1 cellular context compared by ENCODE assay signal in the genomic region with DNA sequence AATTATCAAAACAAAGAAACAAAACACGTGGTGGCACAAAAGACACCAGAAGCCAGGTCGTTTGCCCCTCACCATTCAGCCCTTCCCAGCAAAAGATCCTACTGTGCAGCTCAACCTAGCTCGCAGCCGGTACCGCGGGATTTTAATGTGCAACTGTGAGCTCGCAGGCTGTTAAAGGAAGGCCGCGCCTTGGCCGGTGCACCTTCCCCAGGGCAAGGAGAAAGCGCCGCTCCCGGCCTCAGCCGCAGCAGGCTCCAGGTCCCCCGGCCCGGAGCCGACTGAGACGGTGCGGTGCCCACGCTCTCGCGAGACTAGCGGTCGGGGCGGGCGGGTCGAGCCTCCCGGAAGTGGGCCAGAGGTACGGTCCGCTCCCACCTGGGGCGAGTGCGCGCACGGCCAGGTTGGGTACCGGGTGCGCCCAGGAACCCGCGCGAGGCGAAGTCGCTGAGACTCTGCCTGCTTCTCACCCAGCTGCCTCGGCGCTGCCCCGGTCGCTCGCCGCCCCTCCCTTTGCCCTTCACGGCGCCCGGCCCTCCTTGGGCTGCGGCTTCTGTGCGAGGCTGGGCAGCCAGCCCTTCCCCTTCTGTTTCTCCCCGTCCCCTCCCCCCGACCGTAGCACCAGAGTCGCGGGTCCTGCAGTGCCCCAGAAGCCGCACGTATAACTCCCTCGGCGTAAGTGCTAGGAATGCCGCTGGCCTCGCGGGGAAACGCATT.
TF ChIP-seq lines count a peak whose summit lies in the region.

TSS of gene AGL (plus strand) at position 618 of the 714 bp plus-strand sequence. CDS start 682 bp downstream, outside the sequence.

TF ChIP-seq in HepG2, 621 proteins besides CTCF, POLR2A, EP300 and RAD21 (continued from another document and continues in another):
- TF ChIP-seq RNF219 (CRISPR knock-in tag; IDR thresholded peaks at IDR 0.05) (peak; percentile 85; the same call in 1 of the 2 replicates), NFYB (CRISPR knock-in tag; IDR thresholded peaks at IDR 0.05) (peak; percentile 37; the same call in 1 of the 2 replicates), KAT8 (CRISPR knock-in tag; IDR thresholded peaks at IDR 0.05) (peak; percentile 93), ZNF598 (CRISPR knock-in tag; IDR thresholded peaks at IDR 0.05; ENCODE audit: borderline replicate concordance) (peak; percentile 13; the same call in 1 of the 2 replicates), ZSCAN22 (CRISPR knock-in tag; IDR thresholded peaks at IDR 0.05) (0 out of 2 replicates have a peak, but pooled peaks have one; percentile 48), POLR2AphosphoS2 (IDR thresholded peaks at IDR 0.05; ENCODE audit: low read depth, low read length) (no peak), TAF1 (CRISPR knock-in tag; IDR thresholded peaks at IDR 0.05) (peak; percentile 93), GTF2F1 (IDR thresholded peaks at IDR 0.05; ENCODE audit: low read length) (no peak), MZF1 (CRISPR knock-in tag; IDR thresholded peaks at IDR 0.05; ENCODE audit: borderline replicate concordance) (no peak), ZNF256 (CRISPR knock-in tag; conservative IDR thresholded peaks at IDR 0.05) (0 out of 2 replicates have a peak, but pooled peaks have one; percentile 45), MXD3 (CRISPR knock-in tag; IDR thresholded peaks at IDR 0.05) (peak; percentile 86; the same call in 1 of the 2 replicates), ELF4 (CRISPR knock-in tag; IDR thresholded peaks at IDR 0.05; ENCODE audit: borderline replicate concordance) (peak; percentile 84; the same call in 1 of the 2 replicates), ZNF589 (CRISPR knock-in tag; conservative IDR thresholded peaks at IDR 0.05) (no peak), TOE1 (CRISPR knock-in tag; IDR thresholded peaks at IDR 0.05) (peak; percentile 68; the same call in 1 of the 2 replicates), FOXK1 (CRISPR knock-in tag; IDR thresholded peaks at IDR 0.05; ENCODE audit: borderline replicate concordance, low read depth) (peak; percentile 52; the same call in 1 of the 2 replicates), ZBTB1 (CRISPR knock-in tag; IDR thresholded peaks at IDR 0.05; ENCODE audit: borderline replicate concordance) (no peak), MLLT10 (CRISPR knock-in tag; IDR thresholded peaks at IDR 0.05) (no peak), LBX2 (CRISPR knock-in tag; IDR thresholded peaks at IDR 0.05; ENCODE audit: borderline replicate concordance) (no peak), ZMAT5 (CRISPR knock-in tag; IDR thresholded peaks at IDR 0.05; ENCODE audit: borderline replicate concordance, low read depth) (no peak; the same call in 1 of the 2 replicates), HCFC1 (IDR thresholded peaks at IDR 0.05; ENCODE audit: low read depth, low read length) (peak; percentile 17; the same call in 1 of the 2 replicates), KLF12 (CRISPR knock-in tag; IDR thresholded peaks at IDR 0.05; ENCODE audit: borderline replicate concordance) (peak; percentile 55; the same call in 1 of the 2 replicates), ZNF282 (IDR thresholded peaks at IDR 0.05; ENCODE audit: partially characterized antibody) (no peak), ZBTB21 (CRISPR knock-in tag; IDR thresholded peaks at IDR 0.05) (no peak), SAP130 (CRISPR knock-in tag; IDR thresholded peaks at IDR 0.05; ENCODE audit: low read depth) (peak; percentile 80), NFKB2 (CRISPR knock-in tag; IDR thresholded peaks at IDR 0.05; ENCODE audit: borderline replicate concordance) (peak; percentile 85; the same call in 1 of the 2 replicates), ZNF331 (CRISPR knock-in tag; IDR thresholded peaks at IDR 0.05) (peak; percentile 78), TFDP1 (CRISPR knock-in tag; IDR thresholded peaks at IDR 0.05; ENCODE audit: borderline replicate concordance) (peak; percentile 85), PRDM4 (CRISPR knock-in tag; IDR thresholded peaks at IDR 0.05; ENCODE audit: borderline replicate concordance) (no peak; the same call in 1 of the 2 replicates), ELF3 (CRISPR knock-in tag; IDR thresholded peaks at IDR 0.05) (peak; percentile 98), ZNF569 (CRISPR knock-in tag; IDR thresholded peaks at IDR 0.05; ENCODE audit: borderline replicate concordance) (0 out of 2 replicates have a peak, but pooled peaks have one; percentile 70), ARHGAP35 (CRISPR knock-in tag; IDR thresholded peaks at IDR 0.05; ENCODE audit: borderline replicate concordance) (peak; percentile 78; the same call in 1 of the 2 replicates), ZNF333 (CRISPR knock-in tag; IDR thresholded peaks at IDR 0.05; ENCODE audit: borderline replicate concordance) (no peak), ZNF572 (CRISPR knock-in tag; IDR thresholded peaks at IDR 0.05) (0 out of 2 replicates have a peak, but pooled peaks have one; percentile 21), MLX (CRISPR knock-in tag; IDR thresholded peaks at IDR 0.05) (no peak), SSRP1 (CRISPR knock-in tag; IDR thresholded peaks at IDR 0.05) (no peak), ZNF280D (CRISPR knock-in tag; IDR thresholded peaks at IDR 0.05) (no peak), ZNF143 (CRISPR knock-in tag; IDR thresholded peaks at IDR 0.05) (no peak; the same call in none of the 2 replicates), JARID2 (CRISPR knock-in tag; IDR thresholded peaks at IDR 0.05; ENCODE audit: insufficient replicate concordance) (no peak), ZNF12 (CRISPR knock-in tag; IDR thresholded peaks at IDR 0.05) (peak; percentile 29; the same call in 1 of the 2 replicates), ZNF337 (CRISPR knock-in tag; IDR thresholded peaks at IDR 0.05; ENCODE audit: borderline replicate concordance, low read depth) (0 out of 2 replicates have a peak, but pooled peaks have one; percentile 64), GMEB2 (CRISPR knock-in tag; IDR thresholded peaks at IDR 0.05; ENCODE audit: low read depth) (no peak), MTF2 (CRISPR knock-in tag; IDR thresholded peaks at IDR 0.05; ENCODE audit: borderline replicate concordance) (peak; percentile 48; the same call in 1 of the 2 replicates)
- TF ChIP-seq, protein P1, sequence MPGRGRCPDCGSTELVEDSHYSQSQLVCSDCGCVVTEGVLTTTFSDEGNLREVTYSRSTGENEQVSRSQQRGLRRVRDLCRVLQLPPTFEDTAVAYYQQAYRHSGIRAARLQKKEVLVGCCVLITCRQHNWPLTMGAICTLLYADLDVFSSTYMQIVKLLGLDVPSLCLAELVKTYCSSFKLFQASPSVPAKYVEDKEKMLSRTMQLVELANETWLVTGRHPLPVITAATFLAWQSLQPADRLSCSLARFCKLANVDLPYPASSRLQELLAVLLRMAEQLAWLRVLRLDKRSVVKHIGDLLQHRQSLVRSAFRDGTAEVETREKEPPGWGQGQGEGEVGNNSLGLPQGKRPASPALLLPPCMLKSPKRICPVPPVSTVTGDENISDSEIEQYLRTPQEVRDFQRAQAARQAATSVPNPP (CRISPR knock-in tag; IDR thresholded peaks at IDR 0.05) = peak; percentile 77; the same call in 1 of the 2 replicates
- TF ChIP-seq, protein P2, sequence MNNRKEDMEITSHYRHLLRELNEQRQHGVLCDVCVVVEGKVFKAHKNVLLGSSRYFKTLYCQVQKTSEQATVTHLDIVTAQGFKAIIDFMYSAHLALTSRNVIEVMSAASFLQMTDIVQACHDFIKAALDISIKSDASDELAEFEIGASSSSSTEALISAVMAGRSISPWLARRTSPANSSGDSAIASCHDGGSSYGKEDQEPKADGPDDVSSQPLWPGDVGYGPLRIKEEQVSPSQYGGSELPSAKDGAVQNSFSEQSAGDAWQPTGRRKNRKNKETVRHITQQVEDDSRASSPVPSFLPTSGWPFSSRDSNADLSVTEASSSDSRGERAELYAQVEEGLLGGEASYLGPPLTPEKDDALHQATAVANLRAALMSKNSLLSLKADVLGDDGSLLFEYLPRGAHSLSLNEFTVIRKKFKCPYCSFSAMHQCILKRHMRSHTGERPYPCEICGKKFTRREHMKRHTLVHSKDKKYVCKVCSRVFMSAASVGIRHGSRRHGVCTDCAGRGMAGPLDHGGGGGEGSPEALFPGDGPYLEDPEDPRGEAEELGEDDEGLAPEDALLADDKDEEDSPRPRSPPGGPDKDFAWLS (CRISPR knock-in tag; IDR thresholded peaks at IDR 0.05; ENCODE audit: borderline replicate concordance) = no peak
